In the genomic region with DNA sequence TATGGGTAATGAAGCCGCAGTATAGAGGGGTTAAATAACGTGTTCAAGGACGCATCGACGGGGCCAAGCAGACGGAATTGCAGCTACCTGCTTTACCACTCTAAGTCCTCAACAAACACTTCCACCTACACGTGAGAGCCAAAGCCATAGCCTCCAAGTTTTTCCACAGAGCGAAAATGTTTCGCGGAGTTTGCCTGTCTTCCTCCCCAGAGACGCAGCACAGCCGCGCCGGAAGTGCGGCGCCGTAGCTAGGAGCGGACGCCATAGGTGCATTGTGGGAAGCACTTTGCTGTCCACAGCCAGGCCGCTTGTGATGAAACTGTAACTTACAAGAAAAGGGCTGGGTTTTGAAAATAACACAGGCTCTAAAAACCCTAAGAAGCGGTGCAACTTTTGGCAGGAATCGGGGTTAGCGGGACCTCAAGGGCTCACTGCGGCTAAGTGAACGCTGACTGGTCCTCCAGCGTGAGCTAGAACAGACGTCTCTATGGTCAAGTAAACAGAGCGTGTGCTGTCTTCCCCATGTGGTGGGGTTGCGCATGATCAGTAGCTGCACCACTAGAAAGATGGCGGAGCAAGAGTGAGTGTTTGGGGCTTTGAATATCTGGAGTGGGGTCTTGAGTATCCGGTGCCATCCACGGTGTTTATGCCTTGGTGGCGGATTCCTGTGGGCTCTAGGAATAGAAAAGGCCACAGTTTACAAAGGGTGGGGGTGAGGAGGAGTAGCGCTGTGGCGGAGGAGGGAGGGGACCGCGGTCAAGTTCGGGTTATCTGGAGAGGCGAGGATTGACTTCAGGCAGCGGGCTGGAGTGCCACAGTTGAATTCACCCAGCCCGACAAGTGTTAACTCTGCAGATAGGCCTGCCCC, we compare ENCODE assay signal across 8 cellular contexts. TPM values are rescaled to one million over a fixed set of nuclear protein-coding genes. Genes with fewer than 3 reads are reported as not detected.
DNase-seq lines count a peak whose midpoint lies in the region; ATAC-seq and TF ChIP-seq lines count a peak whose summit lies in the region.

A gene (plus strand): TSS at position 245 of the 868 bp plus-strand sequence. CDS start 295 bp downstream, at position 540.

- H3K4me2 ChIP-seq in IMR-90 (ENCODE audit: low read depth, low read length), result peak within 1 kb of the TSS; percentile 89

- H2BK120ac ChIP-seq in IMR-90 (ENCODE audit: low read depth, low read length), result peak within 1 kb of the TSS; percentile 99

- ATAC-seq in GM21529 (IDR thresholded peaks at IDR 0.05; ENCODE audit: unreplicated experiment) (peak; percentile 95), IMR-90 (ENCODE audit: low read depth) (peak; percentile 96)

- peak within 1 kb of the TSS; percentile 100 for H4K5ac ChIP-seq in IMR-90 (ENCODE audit: low read depth, low read length)

- H2AK5ac ChIP-seq in IMR-90 (ENCODE audit: low read depth, low read length), result peak within 1 kb of the TSS; percentile 98

- dilution Hi-C loops in IMR-90 (cut with HindIII; ENCODE audit: low sequenced_read_pairs, unreplicated experiment), result no loop called here

- H3K56ac ChIP-seq in IMR-90 (ENCODE audit: extremely low read depth, insufficient read depth, low read length), result peak within 1 kb of the TSS; percentile 100

- peak within 1 kb of the TSS; percentile 97 for H4K91ac ChIP-seq in IMR-90 (ENCODE audit: insufficient read depth, low read depth, low read length)

- 0% methylated on average over 11 of the region's 41 CpGs; no CpG with 5 or more reads in 1 of the 2 experiments for WGBS in IMR-90 (ENCODE audit: extremely low coverage in 2 of 2, insufficient read length in 1 of 2), 2 experiments

- H4K8ac ChIP-seq in IMR-90 (ENCODE audit: low read depth in 2 of 2, low read length in 2 of 2), result peak within 1 kb of the TSS; percentile 98 to 100

- no peaks in the 10 kb centered on the region for H3K9me3 ChIP-seq in IMR-90 (ENCODE audit: control insufficient read depth, insufficient read depth, low read length)
- H3K9me3 ChIP-seq in mucosa of rectum (ENCODE audit: control insufficient read depth in 2 of 2, low read length in 2 of 2), result no peaks in the 10 kb centered on the region

- H3K9ac ChIP-seq in IMR-90 (ENCODE audit: low read depth, low read length), result peak within 1 kb of the TSS; percentile 100
- H3K9ac ChIP-seq in mucosa of rectum (ENCODE audit: low read depth in 1 of 2, low read length in 2 of 2), result peak within 1 kb of the TSS; percentile 78 to 99

- peak; percentile 76 for DNase-seq in DMS153 (lab: John Stamatoyannopoulos, UW)
- DNase-seq in IMR-90, result peak; percentile 87
- DNase-seq in OCI-M2 (lab: John Stamatoyannopoulos, UW; ENCODE audit: unreplicated experiment), result peak; percentile 90
- DNase-seq in activated T-cell treated with anti-CD3 and anti-CD28 coated beads for 4 hours, result peak; percentile 71
- DNase-seq in epithelial cell of proximal tubule (ENCODE audit: low read depth), result peak; percentile 58
- DNase-seq in stimulated activated CD8-positive, alpha-beta memory T cell treated with anti-CD3 and anti-CD28 coated beads, Interleukin-4, amount 100 ng/mL, for 48 hours, result peak; percentile 83

- peak within 1 kb of the TSS; percentile 100 for H3K14ac ChIP-seq in IMR-90 (replicated peaks; ENCODE audit: low read depth, low read length)

- BruUV-seq in IMR-90 (replicated peaks; lab: Mats Ljungman, UMichigan), result no TSS peak

- peak within 1 kb of the TSS; percentile 69 for H3K4me3 ChIP-seq in IMR-90 (ENCODE audit: insufficient read depth, low read depth, low read length)
- H3K4me3 ChIP-seq in epithelial cell of proximal tubule (ENCODE audit: low read depth, low read length), result peak within 1 kb of the TSS; percentile 99
- H3K4me3 ChIP-seq in mucosa of rectum (ENCODE audit: low read length in 2 of 2), result peak within 1 kb of the TSS; percentile 84 to 100

- H2BK5ac ChIP-seq in IMR-90 (ENCODE audit: low read depth, low read length, poor library complexity, severe bottlenecking), result peak within 1 kb of the TSS; percentile 99

- H3K18ac ChIP-seq in IMR-90 (ENCODE audit: low read depth, low read length), result peak within 1 kb of the TSS; percentile 92

- H3K4me1 ChIP-seq in IMR-90 (ENCODE audit: control insufficient read depth, insufficient read depth, low read length) (no peaks in the 10 kb centered on the region), mucosa of rectum (ENCODE audit: control insufficient read depth in 2 of 2, insufficient read depth in 2 of 2, low read length in 2 of 2) (peaks cover 2 to 4% of the 10 kb centered on the region in 2 donors)

- TF ChIP-seq RAD21 in IMR-90 (IDR thresholded peaks at IDR 0.05; ENCODE audit: low read length), result no peak

- H3K4ac ChIP-seq in IMR-90 (ENCODE audit: low read depth, low read length), result peak within 1 kb of the TSS; percentile 100

- peak within 1 kb of the TSS; percentile 100 for H2AK9ac ChIP-seq in IMR-90 (replicated peaks; ENCODE audit: low read depth, low read length, poor library complexity)

- in situ Hi-C loops in IMR-90 (cut with MboI; ENCODE audit: low sequenced_read_pairs), result loop anchor here (5.0 to 25.0 kb wide), 2 partner anchors 217 to 792 kb away; no protein-coding TSS in a partner anchor

- H3K36me3 ChIP-seq in IMR-90 (ENCODE audit: control insufficient read depth, insufficient read depth, low read length) (peaks cover 21% of the 10 kb centered on the region), mucosa of rectum (ENCODE audit: control insufficient read depth in 2 of 2, insufficient read depth in 2 of 2, low read length in 2 of 2) (peaks cover 18 to 22% of the 10 kb centered on the region in 2 donors)

- H3K79me1 ChIP-seq in IMR-90 (ENCODE audit: low read depth in 1 of 2, low read length in 2 of 2), result peaks cover 17 to 34% of the 10 kb centered on the region in 2 experiments

- H2AFZ ChIP-seq in IMR-90 (replicated peaks; ENCODE audit: low read length, poor library complexity), result peak within 1 kb of the TSS; percentile 98

- H3K9me1 ChIP-seq in IMR-90 (ENCODE audit: insufficient read depth, low read length), result no peaks in the 10 kb centered on the region

- POLR2A ChIA-PET in IMR-90 (lab: Charles Lee; ENCODE audit: unreplicated experiment), result interaction anchor here (0.6 to 1.2 kb wide), 5 partner anchors 9 to 182 kb away, joined by 3 to 12 read pairs (median 7); a partner anchor contains a TSS

- intact Hi-C loops in IMR-90 (cut with micrococcal nuclease), result loop anchor here (1.0 kb wide), 1 partner anchor 133 kb away; a partner anchor contains a TSS

- CTCF ChIA-PET in IMR-90 (lab: Yijun Ruan, JAX), result no interaction called here

- H3K23ac ChIP-seq in IMR-90 (ENCODE audit: low read depth, low read length), result peak within 1 kb of the TSS; percentile 100

- peak within 1 kb of the TSS; percentile 78; the same call in 1 of the 2 replicates for H2BK20ac ChIP-seq in IMR-90 (ENCODE audit: low read depth, low read length)

- no peaks in the 10 kb centered on the region for H3K27me3 ChIP-seq in IMR-90 (ENCODE audit: control insufficient read depth, insufficient read depth, low read length)
- H3K27me3 ChIP-seq in mucosa of rectum (ENCODE audit: control insufficient read depth in 2 of 2, insufficient read depth in 2 of 2, low read length in 2 of 2), result no peaks in the 10 kb centered on the region

- peak within 1 kb of the TSS; percentile 91 for H2BK15ac ChIP-seq in IMR-90 (ENCODE audit: low read depth, low read length)

- H3K27ac ChIP-seq in IMR-90 (ENCODE audit: insufficient read depth, low read length), result peak within 1 kb of the TSS; percentile 99
- peak within 1 kb of the TSS; percentile 82 to 92 for H3K27ac ChIP-seq in mucosa of rectum (ENCODE audit: low read depth in 2 of 2, low read length in 2 of 2)

- no peak for TF ChIP-seq CTCF in IMR-90 (conservative IDR thresholded peaks at IDR 0.05; ENCODE audit: low read depth, low read length)
- peak; percentile 10 for TF ChIP-seq CTCF in epithelial cell of proximal tubule (conservative IDR thresholded peaks at IDR 0.05; ENCODE audit: low read depth, low read length)

- no peaks in the 10 kb centered on the region for H4K20me1 ChIP-seq in IMR-90 (ENCODE audit: insufficient read depth, low read length)

- peak; percentile 95 for TF ChIP-seq POLR2A in IMR-90 (IDR thresholded peaks at IDR 0.05; ENCODE audit: low read depth, low read length)

TF ChIP-seq in IMR-90, 13 proteins besides CTCF, POLR2A, EP300 and RAD21 (continues in another document):
- TF ChIP-seq MXI1 (IDR thresholded peaks at IDR 0.05; ENCODE audit: borderline replicate concordance, low read depth, low read length), result peak; percentile 71; the same call in 1 of the 2 replicates
- TF ChIP-seq MAZ (IDR thresholded peaks at IDR 0.05; ENCODE audit: borderline replicate concordance, low read depth, low read length), result peak; percentile 10; the same call in 1 of the 2 replicates
- no peak for TF ChIP-seq MAFK (IDR thresholded peaks at IDR 0.05; ENCODE audit: low read depth, low read length)
- TF ChIP-seq, protein P1, sequence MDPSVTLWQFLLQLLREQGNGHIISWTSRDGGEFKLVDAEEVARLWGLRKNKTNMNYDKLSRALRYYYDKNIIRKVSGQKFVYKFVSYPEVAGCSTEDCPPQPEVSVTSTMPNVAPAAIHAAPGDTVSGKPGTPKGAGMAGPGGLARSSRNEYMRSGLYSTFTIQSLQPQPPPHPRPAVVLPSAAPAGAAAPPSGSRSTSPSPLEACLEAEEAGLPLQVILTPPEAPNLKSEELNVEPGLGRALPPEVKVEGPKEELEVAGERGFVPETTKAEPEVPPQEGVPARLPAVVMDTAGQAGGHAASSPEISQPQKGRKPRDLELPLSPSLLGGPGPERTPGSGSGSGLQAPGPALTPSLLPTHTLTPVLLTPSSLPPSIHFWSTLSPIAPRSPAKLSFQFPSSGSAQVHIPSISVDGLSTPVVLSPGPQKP (IDR thresholded peaks at IDR 0.05; ENCODE audit: borderline replicate concordance, low read depth, low read length), result no peak
- TF ChIP-seq NFE2L2 (IDR thresholded peaks at IDR 0.05; ENCODE audit: low read depth, low read length), result no peak
- TF ChIP-seq CHD1 (IDR thresholded peaks at IDR 0.05; ENCODE audit: low read depth, low read length), result 0 out of 2 replicates have a peak, but pooled peaks have one; percentile 42
- no peak for TF ChIP-seq RCOR1 (IDR thresholded peaks at IDR 0.05; ENCODE audit: insufficient replicate concordance, low read length)
- TF ChIP-seq CEBPB (IDR thresholded peaks at IDR 0.05; ENCODE audit: low read depth, low read length), result no peak
- no peak for TF ChIP-seq SMC3 (IDR thresholded peaks at IDR 0.05; ENCODE audit: low read depth, low read length)
- TF ChIP-seq FOS (IDR thresholded peaks at IDR 0.05; ENCODE audit: low read depth, low read length), result no peak
- TF ChIP-seq BHLHE40 (IDR thresholded peaks at IDR 0.05; ENCODE audit: low read depth, low read length), result no peak

RNA-seq across cellular contexts. Expression of the gene that starts here (rescaled TPM):
- total RNA-seq in IMR-90 (2012; rRNA removed), result 112 and 125 TPM in 2 replicates
- polyA plus RNA-seq in IMR-90 (2012; rRNA removed), result 31.3 and 43.0 TPM in 2 replicates
- 10.1 and 18.2 TPM in 2 replicates for polyA plus RNA-seq in IMR-90 (2012; cell fraction: cytosol; rRNA removed)
- 3.2 and 12.8 TPM in 2 replicates for polyA plus RNA-seq in IMR-90 (2012; cell fraction: nucleus; rRNA removed; ENCODE audit: low replicate concordance)
- 95.0 and 155 TPM in 2 replicates for total RNA-seq in epithelial cell of proximal tubule

Comparison
In these comparisons a context has a peak if more than half of its experiments do, and no peak if none do; other contexts are left out.
1. Peak in every context shown above with its lines: DNase-seq, ATAC-seq, H3K4me3 ChIP-seq and H3K27ac ChIP-seq.